Comparison of ENCODE assay signal across 18 cellular contexts in genomic region chr17:2289878-2290478, GRCh38.
DNase-seq lines count a peak whose midpoint lies in the region; ATAC-seq and TF ChIP-seq lines count a peak whose summit lies in the region.
"Had no signal": no experiment of that assay in that cellular context is flagged by ENCODE, and none has a peak within 500 bp of the region (broad histone marks: within the 10 kb centered on the region; RNA-seq: fewer than 3 reads in every experiment).

No MANE protein-coding gene starts in this region.

- H3K36me3 ChIP-seq in ACC112 (ENCODE audit: insufficient read depth, low read length) (peaks cover 13% of the 10 kb centered on the region), SU-DHL-6 (ENCODE audit: low read length) (peaks cover 6% of the 10 kb centered on the region; the same call in 1 of the 2 replicates)
- H3K36me3 ChIP-seq: SJCRH30 had no signal

- ATAC-seq in HG03280 (IDR thresholded peaks at IDR 0.05; ENCODE audit: unreplicated experiment) (no peak), HG03196 (IDR thresholded peaks at IDR 0.05; ENCODE audit: unreplicated experiment) (no peak)
- ATAC-seq: activated CD4-positive, alpha-beta T cell treated with anti-CD3 and anti-CD28 coated beads for 36 hours; gastroesophageal sphincter; left lung; pancreas had no signal

- peak overlapping the region; percentile 25; the same call in 1 of the 2 replicates for H3K9ac ChIP-seq in SU-DHL-6 (ENCODE audit: low read length)

- no peak overlapping the region for H3K4me3 Mint-ChIP-seq in nephron progenitor cell
- H3K4me3 Mint-ChIP-seq: activated CD4-positive, alpha-beta T cell treated with anti-CD3 and anti-CD28 coated beads for 36 hours; brain had no signal

- no peaks in the 10 kb centered on the region for H3K4me1 ChIP-seq in ACC112 (ENCODE audit: control insufficient read depth, insufficient read depth, low read length, unreplicated experiment)
- H3K4me1 ChIP-seq: left lung, pancreas, SJCRH30 had no signal

- TF ChIP-seq CTCF in GM13976 (IDR thresholded peaks at IDR 0.05; ENCODE audit: borderline replicate concordance, control extremely low read depth, extremely low read depth, insufficient read depth, missing control alignments) (no peak), SU-DHL-6 (IDR thresholded peaks at IDR 0.05; ENCODE audit: insufficient read depth, low read length, poor library complexity, severe bottlenecking) (no peak), nephron progenitor cell (IDR thresholded peaks at IDR 0.05) (no peak)

- H3K79me2 ChIP-seq in ACC112 (ENCODE audit: control insufficient read depth, insufficient read depth, low read length, unreplicated experiment): peaks cover 7% of the 10 kb centered on the region
- H3K79me2 ChIP-seq in SU-DHL-6 (ENCODE audit: insufficient read depth, low read length): no peaks in the 10 kb centered on the region

- no peaks in the 10 kb centered on the region for H4K20me1 ChIP-seq in SU-DHL-6 (ENCODE audit: low read depth, low read length)

- no peak overlapping the region for H3K27ac Mint-ChIP-seq in nephron progenitor cell
- H3K27ac Mint-ChIP-seq: activated CD4-positive, alpha-beta T cell treated with anti-CD3 and anti-CD28 coated beads for 36 hours; brain had no signal

- peaks cover 12% of the 10 kb centered on the region; the same call in 1 of the 2 replicates for H3F3A ChIP-seq in SU-DHL-6 (ENCODE audit: insufficient read depth)

- H2AFZ ChIP-seq in ACC112 (ENCODE audit: low read length, unreplicated experiment): no peak overlapping the region
- H2AFZ ChIP-seq in SU-DHL-6 (ENCODE audit: low read depth, low read length, severe bottlenecking): no peak overlapping the region

- H3K9me3 ChIP-seq in SU-DHL-6 (ENCODE audit: insufficient read depth, low read length): no peaks in the 10 kb centered on the region
- H3K9me3 ChIP-seq: gastroesophageal sphincter, left lung, pancreas, SJCRH30 had no signal

- DNase-seq in GM13976 (ENCODE audit: low spot score): peak; percentile 48
- DNase-seq in nephron progenitor cell: no peak
- DNase-seq: activated CD4-positive, alpha-beta T cell treated with anti-CD3 and anti-CD28 coated beads for 36 hours; activated naive CD4-positive, alpha-beta T cell treated with anti-CD3 and anti-CD28 coated beads, Interleukin-2, amount 50 U/mL, for 16 hours; activated T-cell treated with anti-CD3 and anti-CD28 coated beads for 4 hours; GOT3; left lung; NCI-H146; NCI-H446; pancreas; SJCRH30; stimulated activated CD4-positive, alpha-beta T cell treated with anti-CD3 and anti-CD28 coated beads, Interleukin-4, amount 100 ng/mL, for 1 hour had no signal

- H3K4me3 ChIP-seq in ACC112 (ENCODE audit: low read depth, low read length): no peak overlapping the region
- no peak overlapping the region for H3K4me3 ChIP-seq in SU-DHL-6 (ENCODE audit: insufficient read depth, low read length, poor library complexity, severe bottlenecking)
- H3K4me3 ChIP-seq: gastroesophageal sphincter, left lung, pancreas, SJCRH30 had no signal

- peaks cover 73% of the 10 kb centered on the region for H3K36me3 Mint-ChIP-seq in nephron progenitor cell (ENCODE audit: low read depth)

- H3K9me3 Mint-ChIP-seq in nephron progenitor cell: no peaks in the 10 kb centered on the region
- H3K9me3 Mint-ChIP-seq: brain had no signal

- H3K9me2 ChIP-seq in SU-DHL-6 (replicated peaks; ENCODE audit: insufficient read depth, low read length): no peaks in the 10 kb centered on the region

- in situ Hi-C loops in GM13976 (cut with MboI; ENCODE audit: low sequenced_read_pairs, unreplicated experiment): loop anchor here (25.0 kb wide), 1 partner anchor 403 kb away; no protein-coding TSS in a partner anchor

- H3K4me2 ChIP-seq in SU-DHL-6 (ENCODE audit: low read depth, low read length, poor library complexity, severe bottlenecking): peak overlapping the region; percentile 8

- peaks cover under 1% of the 10 kb centered on the region for H3K4me1 Mint-ChIP-seq in nephron progenitor cell
- H3K4me1 Mint-ChIP-seq: brain had no signal

- H3K27me3 Mint-ChIP-seq in nephron progenitor cell (ENCODE audit: low read depth, poor library complexity): no peaks in the 10 kb centered on the region
- H3K27me3 Mint-ChIP-seq: activated CD4-positive, alpha-beta T cell treated with anti-CD3 and anti-CD28 coated beads for 36 hours; brain had no signal

- H3K27me3 ChIP-seq in ACC112 (ENCODE audit: insufficient read depth, low read length): no peaks in the 10 kb centered on the region
- no peaks in the 10 kb centered on the region for H3K27me3 ChIP-seq in SU-DHL-6 (ENCODE audit: low read length)
- H3K27me3 ChIP-seq: gastroesophageal sphincter, left lung, pancreas, SJCRH30 had no signal

- H3K27ac ChIP-seq in ACC112 (ENCODE audit: low read depth, low read length) (0 out of 2 replicates have a peak overlapping the region, but pooled peaks have one; percentile 19), SU-DHL-6 (ENCODE audit: low read depth, low read length) (0 out of 2 replicates have a peak overlapping the region, but pooled peaks have one; percentile 6)
- H3K27ac ChIP-seq: gastroesophageal sphincter, left lung, pancreas, SJCRH30 had no signal
